In genomic region chr1:21293537-21294265, GRCh38 we compare ENCODE assay signal across 8 cellular contexts. TPM values are rescaled to one million over a fixed set of nuclear protein-coding genes. Genes with fewer than 3 reads are reported as not detected.
DNase-seq lines count a peak whose midpoint lies in the region; ATAC-seq and TF ChIP-seq lines count a peak whose summit lies in the region.

No MANE protein-coding gene starts in this region.

- no peak for TF ChIP-seq EP300 in esophagus muscularis mucosa (IDR thresholded peaks at IDR 0.05)

- ATAC-seq in GM18861 (IDR thresholded peaks at IDR 0.05; ENCODE audit: unreplicated experiment) = peak; percentile 23
- peak; percentile 32 for ATAC-seq in HG02981 (IDR thresholded peaks at IDR 0.05; ENCODE audit: unreplicated experiment)
- no peak for ATAC-seq in GM19328 (IDR thresholded peaks at IDR 0.05; ENCODE audit: unreplicated experiment)

- CTCF ChIA-PET in activated CD4-positive, alpha-beta T cell treated with anti-CD3 and anti-CD28 coated beads, Interleukin-2, amount 10 ng/mL, durations not matched to agents 7 days and 5 days (lab: Charles Lee) = interaction anchor here (0.6 to 3.7 kb wide), 8 partner anchors 9 to 141 kb away, joined by 3 to 23 read pairs (median 4); no protein-coding TSS in a partner anchor

- H3K27me3 Mint-ChIP-seq in activated CD4-positive, alpha-beta T cell treated with anti-CD3 and anti-CD28 coated beads, Interleukin-2, amount 10 ng/mL, durations not matched to agents 7 days and 5 days = no peaks in the 10 kb centered on the region

- POLR2A ChIA-PET in activated CD4-positive, alpha-beta T cell treated with anti-CD3 and anti-CD28 coated beads, Interleukin-2, amount 10 ng/mL, durations not matched to agents 7 days and 5 days (lab: Charles Lee) = interaction anchor here (0.5 to 2.3 kb wide), 7 partner anchors 12 to 731 kb away, joined by 3 to 12 read pairs (median 3); no protein-coding TSS in a partner anchor

- H3K27me3 ChIP-seq in esophagus muscularis mucosa = no peaks in the 10 kb centered on the region

- H3K9me3 Mint-ChIP-seq in activated CD4-positive, alpha-beta T cell treated with anti-CD3 and anti-CD28 coated beads, Interleukin-2, amount 10 ng/mL, durations not matched to agents 7 days and 5 days = no peaks in the 10 kb centered on the region

- H3K9me3 ChIP-seq in esophagus muscularis mucosa = no peaks in the 10 kb centered on the region

- H3K36me3 ChIP-seq in esophagus muscularis mucosa = peaks cover 0 to 7% (median 0%) of the 10 kb centered on the region in 4 donors

- H3K4me1 Mint-ChIP-seq in activated CD4-positive, alpha-beta T cell treated with anti-CD3 and anti-CD28 coated beads, Interleukin-2, amount 10 ng/mL, durations not matched to agents 7 days and 5 days = peaks cover 85% of the 10 kb centered on the region

- H3K4me3 ChIP-seq in esophagus muscularis mucosa = peak overlapping the region in 1 of 4 donors; percentile 18

- intact Hi-C loops in esophagus muscularis mucosa (cut with DNase I) = loop anchor here (5.0 kb wide), 1 partner anchor 39 kb away; no protein-coding TSS in a partner anchor

- peak overlapping the region; percentile 29 to 50 (median 45) for H3K27ac ChIP-seq in esophagus muscularis mucosa (replicated peaks in 1 of 4)

- TF ChIP-seq CTCF in esophagus muscularis mucosa (IDR thresholded peaks at IDR 0.05) = no peak

- peaks cover 14% of the 10 kb centered on the region for H3K36me3 Mint-ChIP-seq in activated CD4-positive, alpha-beta T cell treated with anti-CD3 and anti-CD28 coated beads, Interleukin-2, amount 10 ng/mL, durations not matched to agents 7 days and 5 days (ENCODE audit: low read depth)

- 94% methylated on average over 12 of the region's 17 CpGs for WGBS in esophagus muscularis mucosa

- in situ Hi-C loops in KBM-7 (cut with MboI; ENCODE audit: low pct_unique_long_range_greater_than_20kb, low sequenced_read_pairs) = no loop called here

- peak overlapping the region; percentile 98 for H3K27ac Mint-ChIP-seq in activated CD4-positive, alpha-beta T cell treated with anti-CD3 and anti-CD28 coated beads, Interleukin-2, amount 10 ng/mL, durations not matched to agents 7 days and 5 days

- peaks cover 42 to 78% (median 71%) of the 10 kb centered on the region in 4 donors for H3K4me1 ChIP-seq in esophagus muscularis mucosa

- peak; percentile 70 for DNase-seq in activated CD4-positive, alpha-beta T cell treated with anti-CD3 and anti-CD28 coated beads, Interleukin-2, amount 10 ng/mL, durations not matched to agents 7 days and 5 days
- no peak for DNase-seq in esophagus muscularis mucosa (ENCODE audit: extremely low spot score)
- peak; percentile 69 for DNase-seq in stimulated activated CD8-positive, alpha-beta memory T cell treated with anti-CD3 and anti-CD28 coated beads, Interleukin-12 subunit alpha, Interleukin-12 subunit beta, amount 100 ng/mL, for 24 hours (ENCODE audit: extremely low read depth)
- DNase-seq in NOMO-1 treated with dmso at 0.1 percent for 144 hours (lab: John Stamatoyannopoulos, UW; ENCODE audit: unreplicated experiment) = no peak
- DNase-seq in KBM-7 = no peak

- H3K4me3 Mint-ChIP-seq in activated CD4-positive, alpha-beta T cell treated with anti-CD3 and anti-CD28 coated beads, Interleukin-2, amount 10 ng/mL, durations not matched to agents 7 days and 5 days = peak overlapping the region; percentile 80

- TF ChIP-seq POLR2A in esophagus muscularis mucosa (IDR thresholded peaks at IDR 0.05; ENCODE audit: low read depth) = no peak

RNA-seq across cellular contexts. Expression of gene ECE1, which starts 3.4 kb away (rescaled TPM):
- total RNA-seq in activated CD4-positive, alpha-beta T cell treated with anti-CD3 and anti-CD28 coated beads, Interleukin-2, amount 10 ng/mL, durations not matched to agents 7 days and 5 days = 100 to 1,000 TPM; 101 to 107 TPM
- 100 to 1,000 TPM in 1 of 4 donors, 10 to 100 TPM in 3; 53.6 to 101 (median 80.7) TPM for total RNA-seq in esophagus muscularis mucosa

Comparison
In these comparisons a context has a peak if more than half of its experiments do, and no peak if none do; other contexts are left out.
1. DNase-seq: peak in activated CD4-positive, alpha-beta T cell treated with anti-CD3 and anti-CD28 coated beads, Interleukin-2, amount 10 ng/mL, durations not matched to agents 7 days and 5 days (single experiment) and stimulated activated CD8-positive, alpha-beta memory T cell treated with anti-CD3 and anti-CD28 coated beads, Interleukin-12 subunit alpha, Interleukin-12 subunit beta, amount 100 ng/mL, for 24 hours (single experiment); none in esophagus muscularis mucosa (single experiment), NOMO-1 treated with dmso at 0.1 percent for 144 hours (single experiment) and KBM-7 (single experiment).